ENCODE assay signal across 1 cellular context in genomic region chr12:132986001-132986884, GRCh38.
A peak's percentile ranks its signal among the peaks of the same experiment; 100 is the strongest.
TF ChIP-seq lines count a peak whose summit lies in the region.

TSS of gene ZNF26 (plus strand) at chr12:132986367. CDS start at chr12:132986841, 474 bp downstream.

TF ChIP-seq in HepG2, 621 proteins besides CTCF, POLR2A, EP300 and RAD21 (continued from another document and continues in another):
- TF ChIP-seq ARID4A (CRISPR knock-in tag; IDR thresholded peaks at IDR 0.05; ENCODE audit: borderline replicate concordance) (peak; percentile 99), ZBTB26 (CRISPR knock-in tag; IDR thresholded peaks at IDR 0.05; ENCODE audit: borderline replicate concordance) (peak; percentile 81; the same call in 1 of the 2 replicates), ARID2 (CRISPR knock-in tag; IDR thresholded peaks at IDR 0.05; ENCODE audit: borderline replicate concordance) (no peak), XRCC5 (optimal IDR thresholded peaks at IDR 0.05; ENCODE audit: low read length) (peak; percentile 73), SKI (IDR thresholded peaks at IDR 0.05; ENCODE audit: partially characterized antibody) (no peak), MEF2D (CRISPR knock-in tag; IDR thresholded peaks at IDR 0.05) (peak; percentile 82), CERS6 (CRISPR knock-in tag; IDR thresholded peaks at IDR 0.05) (no peak), ZNF672 (CRISPR knock-in tag; IDR thresholded peaks at IDR 0.05) (no peak), RFXANK (CRISPR knock-in tag; IDR thresholded peaks at IDR 0.05) (0 out of 2 replicates have a peak, but pooled peaks have one; percentile 34), PRDM15 (CRISPR knock-in tag; IDR thresholded peaks at IDR 0.05) (peak; percentile 42; the same call in 1 of the 2 replicates), ELK4 (CRISPR knock-in tag; IDR thresholded peaks at IDR 0.05; ENCODE audit: borderline replicate concordance) (peak; percentile 61; the same call in 1 of the 2 replicates), ZNF746 (CRISPR knock-in tag; IDR thresholded peaks at IDR 0.05) (no peak), PAWR (CRISPR knock-in tag; IDR thresholded peaks at IDR 0.05; ENCODE audit: borderline replicate concordance) (no peak), ZNF513 (CRISPR knock-in tag; conservative IDR thresholded peaks at IDR 0.05) (0 out of 2 replicates have a peak, but pooled peaks have one; percentile 36), ZNF770 (CRISPR knock-in tag; IDR thresholded peaks at IDR 0.05) (no peak), RCOR2 (CRISPR knock-in tag; IDR thresholded peaks at IDR 0.05) (no peak), CREB1 (IDR thresholded peaks at IDR 0.05) (peak; percentile 97), CREB1 (CRISPR knock-in tag; IDR thresholded peaks at IDR 0.05) (peak; percentile 99), ZNF576 (CRISPR knock-in tag; IDR thresholded peaks at IDR 0.05) (peak; percentile 70; the same call in 1 of the 2 replicates), ZNF775 (CRISPR knock-in tag; IDR thresholded peaks at IDR 0.05; ENCODE audit: borderline replicate concordance) (no peak), ZNF350 (CRISPR knock-in tag; IDR thresholded peaks at IDR 0.05; ENCODE audit: borderline replicate concordance, low read depth) (peak; percentile 96), ZNF224 (CRISPR knock-in tag; IDR thresholded peaks at IDR 0.05) (peak; percentile 69; the same call in 1 of the 2 replicates), HCFC1 (IDR thresholded peaks at IDR 0.05; ENCODE audit: low read depth, low read length) (peak; percentile 98), ASH2L (IDR thresholded peaks at IDR 0.05; ENCODE audit: insufficient read length, low read depth, low read length) (peak; percentile 72), ZNF737 (CRISPR knock-in tag; IDR thresholded peaks at IDR 0.05; ENCODE audit: borderline replicate concordance) (peak; percentile 54; the same call in 1 of the 2 replicates), ZHX1 (CRISPR knock-in tag; IDR thresholded peaks at IDR 0.05; ENCODE audit: low read depth) (0 out of 2 replicates have a peak, but pooled peaks have one; percentile 13), SRF (IDR thresholded peaks at IDR 0.05; ENCODE audit: low read depth, low read length) (peak; percentile 85), MED8 (CRISPR knock-in tag; IDR thresholded peaks at IDR 0.05; ENCODE audit: insufficient replicate concordance) (peak; percentile 57), PRDM4 (CRISPR knock-in tag; IDR thresholded peaks at IDR 0.05; ENCODE audit: borderline replicate concordance) (no peak), ZNF768 (CRISPR knock-in tag; IDR thresholded peaks at IDR 0.05) (peak; percentile 54; the same call in 1 of the 2 replicates), ZBTB8A (CRISPR knock-in tag; IDR thresholded peaks at IDR 0.05; ENCODE audit: borderline replicate concordance, low read depth) (no peak), ZNF563 (CRISPR knock-in tag; IDR thresholded peaks at IDR 0.05) (peak; percentile 76; the same call in 1 of the 2 replicates), FOXK2 (IDR thresholded peaks at IDR 0.05) (no peak), ZSCAN12 (CRISPR knock-in tag; IDR thresholded peaks at IDR 0.05) (no peak), FLYWCH1 (CRISPR knock-in tag; IDR thresholded peaks at IDR 0.05) (no peak)
